1 cellular context compared by ENCODE assay signal in the genomic region with DNA sequence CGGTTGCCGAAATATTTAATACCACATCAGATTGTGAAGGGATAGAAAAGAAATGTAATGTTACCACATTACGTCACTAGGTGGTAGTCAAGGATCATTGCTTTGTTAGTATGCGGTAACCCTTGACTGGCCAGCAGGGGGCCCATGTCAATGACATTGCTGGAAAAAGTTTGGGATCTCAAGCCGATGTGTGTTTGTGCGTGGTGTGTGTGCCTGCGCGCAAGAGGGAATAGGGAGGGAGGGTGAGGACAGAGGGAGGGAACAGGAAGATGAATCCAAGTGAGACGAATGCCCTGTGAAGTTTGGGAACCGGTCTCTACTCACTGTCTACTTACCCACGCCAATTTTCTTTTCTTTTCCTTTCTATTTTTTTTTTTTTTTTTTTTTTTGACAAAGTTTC.
TF ChIP-seq lines count a peak whose summit lies in the region.

No MANE protein-coding gene starts in this region.

TF ChIP-seq in H1, 55 proteins besides CTCF, POLR2A, EP300 and RAD21 (continued from another document):
- TF ChIP-seq SIX5 (IDR thresholded peaks at IDR 0.05; ENCODE audit: low read depth, low read length): no peak
- no peak for TF ChIP-seq PHF8 (conservative IDR thresholded peaks at IDR 0.05; ENCODE audit: low read depth, low read length)
- TF ChIP-seq SP4 (IDR thresholded peaks at IDR 0.05; ENCODE audit: low read length): no peak
- no peak for TF ChIP-seq POU5F1 (IDR thresholded peaks at IDR 0.05; ENCODE audit: low read depth, low read length)
- no peak for TF ChIP-seq CBX8 (IDR thresholded peaks at IDR 0.05; ENCODE audit: borderline replicate concordance, low read depth, low read length)
- no peak for TF ChIP-seq NRF1 (IDR thresholded peaks at IDR 0.05; ENCODE audit: low read depth, low read length)
- TF ChIP-seq SP1 (IDR thresholded peaks at IDR 0.05; ENCODE audit: low read depth, low read length): peak; percentile 24; the same call in 1 of the 2 replicates
- no peak for TF ChIP-seq KDM5A (IDR thresholded peaks at IDR 0.05; ENCODE audit: low read length)
- TF ChIP-seq NANOG (IDR thresholded peaks at IDR 0.05; ENCODE audit: insufficient read depth, low read depth, low read length, poor library complexity, severe bottlenecking): no peak
- TF ChIP-seq FOSL1 (IDR thresholded peaks at IDR 0.05; ENCODE audit: insufficient read depth, low read depth, low read length): no peak
- TF ChIP-seq, protein P1, sequence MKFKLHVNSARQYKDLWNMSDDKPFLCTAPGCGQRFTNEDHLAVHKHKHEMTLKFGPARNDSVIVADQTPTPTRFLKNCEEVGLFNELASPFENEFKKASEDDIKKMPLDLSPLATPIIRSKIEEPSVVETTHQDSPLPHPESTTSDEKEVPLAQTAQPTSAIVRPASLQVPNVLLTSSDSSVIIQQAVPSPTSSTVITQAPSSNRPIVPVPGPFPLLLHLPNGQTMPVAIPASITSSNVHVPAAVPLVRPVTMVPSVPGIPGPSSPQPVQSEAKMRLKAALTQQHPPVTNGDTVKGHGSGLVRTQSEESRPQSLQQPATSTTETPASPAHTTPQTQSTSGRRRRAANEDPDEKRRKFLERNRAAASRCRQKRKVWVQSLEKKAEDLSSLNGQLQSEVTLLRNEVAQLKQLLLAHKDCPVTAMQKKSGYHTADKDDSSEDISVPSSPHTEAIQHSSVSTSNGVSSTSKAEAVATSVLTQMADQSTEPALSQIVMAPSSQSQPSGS (IDR thresholded peaks at IDR 0.05; ENCODE audit: low read length): peak; percentile 92
- no peak for TF ChIP-seq GABPA (IDR thresholded peaks at IDR 0.05; ENCODE audit: borderline replicate concordance, insufficient read depth, low read length)
- TF ChIP-seq SIN3A (conservative IDR thresholded peaks at IDR 0.05 in 1 of 2, IDR thresholded peaks at IDR 0.05 in 1 of 2; ENCODE audit: low read depth in 1 of 2, low read length in 2 of 2): peak in 1 of 2 experiments; percentile 42; a peak in 1 of 4 replicates
- TF ChIP-seq, protein P2, sequence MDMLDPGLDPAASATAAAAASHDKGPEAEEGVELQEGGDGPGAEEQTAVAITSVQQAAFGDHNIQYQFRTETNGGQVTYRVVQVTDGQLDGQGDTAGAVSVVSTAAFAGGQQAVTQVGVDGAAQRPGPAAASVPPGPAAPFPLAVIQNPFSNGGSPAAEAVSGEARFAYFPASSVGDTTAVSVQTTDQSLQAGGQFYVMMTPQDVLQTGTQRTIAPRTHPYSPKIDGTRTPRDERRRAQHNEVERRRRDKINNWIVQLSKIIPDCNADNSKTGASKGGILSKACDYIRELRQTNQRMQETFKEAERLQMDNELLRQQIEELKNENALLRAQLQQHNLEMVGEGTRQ (IDR thresholded peaks at IDR 0.05; ENCODE audit: low read length): no peak
- no peak for TF ChIP-seq ASH2L (IDR thresholded peaks at IDR 0.05; ENCODE audit: low read length)
- TF ChIP-seq BRCA1 (IDR thresholded peaks at IDR 0.05; ENCODE audit: low read depth, low read length): 0 out of 2 replicates have a peak, but pooled peaks have one; percentile 6
- 0 out of 2 replicates have a peak, but pooled peaks have one; percentile 12 for TF ChIP-seq EGR1 (IDR thresholded peaks at IDR 0.05; ENCODE audit: borderline replicate concordance, low read depth, low read length)
- TF ChIP-seq CREB1 (IDR thresholded peaks at IDR 0.05): peak; percentile 69
- TF ChIP-seq MAFK (IDR thresholded peaks at IDR 0.05; ENCODE audit: low read depth, low read length): peak; percentile 53; the same call in 1 of the 2 replicates
- no peak for TF ChIP-seq RNF2 (IDR thresholded peaks at IDR 0.05; ENCODE audit: borderline replicate concordance, low read depth, low read length, missing control alignments, poor library complexity, severe bottlenecking)
- 0 out of 2 replicates have a peak, but pooled peaks have one; percentile 56 for TF ChIP-seq JUND (IDR thresholded peaks at IDR 0.05; ENCODE audit: low read length)
- peak; percentile 62; the same call in 1 of the 2 replicates for TF ChIP-seq TEAD4 (IDR thresholded peaks at IDR 0.05; ENCODE audit: low read depth, low read length)
- TF ChIP-seq CHD1 (IDR thresholded peaks at IDR 0.05; ENCODE audit: low read depth, low read length): no peak
- TF ChIP-seq, protein P3, sequence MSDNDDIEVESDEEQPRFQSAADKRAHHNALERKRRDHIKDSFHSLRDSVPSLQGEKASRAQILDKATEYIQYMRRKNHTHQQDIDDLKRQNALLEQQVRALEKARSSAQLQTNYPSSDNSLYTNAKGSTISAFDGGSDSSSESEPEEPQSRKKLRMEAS (IDR thresholded peaks at IDR 0.05): peak; percentile 50; the same call in 1 of the 2 replicates
- TF ChIP-seq CEBPB (IDR thresholded peaks at IDR 0.05; ENCODE audit: low read depth, low read length): peak; percentile 41; the same call in 1 of the 2 replicates
- TF ChIP-seq, protein P4, sequence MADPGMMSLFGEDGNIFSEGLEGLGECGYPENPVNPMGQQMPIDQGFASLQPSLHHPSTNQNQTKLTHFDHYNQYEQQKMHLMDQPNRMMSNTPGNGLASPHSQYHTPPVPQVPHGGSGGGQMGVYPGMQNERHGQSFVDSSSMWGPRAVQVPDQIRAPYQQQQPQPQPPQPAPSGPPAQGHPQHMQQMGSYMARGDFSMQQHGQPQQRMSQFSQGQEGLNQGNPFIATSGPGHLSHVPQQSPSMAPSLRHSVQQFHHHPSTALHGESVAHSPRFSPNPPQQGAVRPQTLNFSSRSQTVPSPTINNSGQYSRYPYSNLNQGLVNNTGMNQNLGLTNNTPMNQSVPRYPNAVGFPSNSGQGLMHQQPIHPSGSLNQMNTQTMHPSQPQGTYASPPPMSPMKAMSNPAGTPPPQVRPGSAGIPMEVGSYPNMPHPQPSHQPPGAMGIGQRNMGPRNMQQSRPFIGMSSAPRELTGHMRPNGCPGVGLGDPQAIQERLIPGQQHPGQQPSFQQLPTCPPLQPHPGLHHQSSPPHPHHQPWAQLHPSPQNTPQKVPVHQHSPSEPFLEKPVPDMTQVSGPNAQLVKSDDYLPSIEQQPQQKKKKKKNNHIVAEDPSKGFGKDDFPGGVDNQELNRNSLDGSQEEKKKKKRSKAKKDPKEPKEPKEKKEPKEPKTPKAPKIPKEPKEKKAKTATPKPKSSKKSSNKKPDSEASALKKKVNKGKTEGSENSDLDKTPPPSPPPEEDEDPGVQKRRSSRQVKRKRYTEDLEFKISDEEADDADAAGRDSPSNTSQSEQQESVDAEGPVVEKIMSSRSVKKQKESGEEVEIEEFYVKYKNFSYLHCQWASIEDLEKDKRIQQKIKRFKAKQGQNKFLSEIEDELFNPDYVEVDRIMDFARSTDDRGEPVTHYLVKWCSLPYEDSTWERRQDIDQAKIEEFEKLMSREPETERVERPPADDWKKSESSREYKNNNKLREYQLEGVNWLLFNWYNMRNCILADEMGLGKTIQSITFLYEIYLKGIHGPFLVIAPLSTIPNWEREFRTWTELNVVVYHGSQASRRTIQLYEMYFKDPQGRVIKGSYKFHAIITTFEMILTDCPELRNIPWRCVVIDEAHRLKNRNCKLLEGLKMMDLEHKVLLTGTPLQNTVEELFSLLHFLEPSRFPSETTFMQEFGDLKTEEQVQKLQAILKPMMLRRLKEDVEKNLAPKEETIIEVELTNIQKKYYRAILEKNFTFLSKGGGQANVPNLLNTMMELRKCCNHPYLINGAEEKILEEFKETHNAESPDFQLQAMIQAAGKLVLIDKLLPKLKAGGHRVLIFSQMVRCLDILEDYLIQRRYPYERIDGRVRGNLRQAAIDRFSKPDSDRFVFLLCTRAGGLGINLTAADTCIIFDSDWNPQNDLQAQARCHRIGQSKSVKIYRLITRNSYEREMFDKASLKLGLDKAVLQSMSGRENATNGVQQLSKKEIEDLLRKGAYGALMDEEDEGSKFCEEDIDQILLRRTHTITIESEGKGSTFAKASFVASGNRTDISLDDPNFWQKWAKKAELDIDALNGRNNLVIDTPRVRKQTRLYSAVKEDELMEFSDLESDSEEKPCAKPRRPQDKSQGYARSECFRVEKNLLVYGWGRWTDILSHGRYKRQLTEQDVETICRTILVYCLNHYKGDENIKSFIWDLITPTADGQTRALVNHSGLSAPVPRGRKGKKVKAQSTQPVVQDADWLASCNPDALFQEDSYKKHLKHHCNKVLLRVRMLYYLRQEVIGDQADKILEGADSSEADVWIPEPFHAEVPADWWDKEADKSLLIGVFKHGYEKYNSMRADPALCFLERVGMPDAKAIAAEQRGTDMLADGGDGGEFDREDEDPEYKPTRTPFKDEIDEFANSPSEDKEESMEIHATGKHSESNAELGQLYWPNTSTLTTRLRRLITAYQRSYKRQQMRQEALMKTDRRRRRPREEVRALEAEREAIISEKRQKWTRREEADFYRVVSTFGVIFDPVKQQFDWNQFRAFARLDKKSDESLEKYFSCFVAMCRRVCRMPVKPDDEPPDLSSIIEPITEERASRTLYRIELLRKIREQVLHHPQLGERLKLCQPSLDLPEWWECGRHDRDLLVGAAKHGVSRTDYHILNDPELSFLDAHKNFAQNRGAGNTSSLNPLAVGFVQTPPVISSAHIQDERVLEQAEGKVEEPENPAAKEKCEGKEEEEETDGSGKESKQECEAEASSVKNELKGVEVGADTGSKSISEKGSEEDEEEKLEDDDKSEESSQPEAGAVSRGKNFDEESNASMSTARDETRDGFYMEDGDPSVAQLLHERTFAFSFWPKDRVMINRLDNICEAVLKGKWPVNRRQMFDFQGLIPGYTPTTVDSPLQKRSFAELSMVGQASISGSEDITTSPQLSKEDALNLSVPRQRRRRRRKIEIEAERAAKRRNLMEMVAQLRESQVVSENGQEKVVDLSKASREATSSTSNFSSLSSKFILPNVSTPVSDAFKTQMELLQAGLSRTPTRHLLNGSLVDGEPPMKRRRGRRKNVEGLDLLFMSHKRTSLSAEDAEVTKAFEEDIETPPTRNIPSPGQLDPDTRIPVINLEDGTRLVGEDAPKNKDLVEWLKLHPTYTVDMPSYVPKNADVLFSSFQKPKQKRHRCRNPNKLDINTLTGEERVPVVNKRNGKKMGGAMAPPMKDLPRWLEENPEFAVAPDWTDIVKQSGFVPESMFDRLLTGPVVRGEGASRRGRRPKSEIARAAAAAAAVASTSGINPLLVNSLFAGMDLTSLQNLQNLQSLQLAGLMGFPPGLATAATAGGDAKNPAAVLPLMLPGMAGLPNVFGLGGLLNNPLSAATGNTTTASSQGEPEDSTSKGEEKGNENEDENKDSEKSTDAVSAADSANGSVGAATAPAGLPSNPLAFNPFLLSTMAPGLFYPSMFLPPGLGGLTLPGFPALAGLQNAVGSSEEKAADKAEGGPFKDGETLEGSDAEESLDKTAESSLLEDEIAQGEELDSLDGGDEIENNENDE (IDR thresholded peaks at IDR 0.05; ENCODE audit: insufficient replicate concordance, low read length): no peak
- no peak for TF ChIP-seq SIRT6 (IDR thresholded peaks at IDR 0.05; ENCODE audit: low read length)
